ENCODE assay signal across 10 cellular contexts in genomic region chr2:156466739-156467405, GRCh38. TPM values are rescaled to one million over a fixed set of nuclear protein-coding genes. Genes with fewer than 3 reads are reported as not detected.
DNase-seq lines count a peak whose midpoint lies in the region; ATAC-seq, FAIRE-seq and TF ChIP-seq lines count a peak whose summit lies in the region.
"Had no signal": no experiment of that assay in that cellular context is flagged by ENCODE, and none has a peak within 500 bp of the region (broad histone marks: within the 10 kb centered on the region; RNA-seq: fewer than 3 reads in every experiment).

No MANE protein-coding gene starts in this region.

- no peak overlapping the region for H4K5ac ChIP-seq in H9 (ENCODE audit: insufficient read length, low read depth, low read length)

- H3K4me1 Mint-ChIP-seq in H9, result peaks cover 21 to 24% of the 10 kb centered on the region in 2 experiments

- no peaks in the 10 kb centered on the region for H3K9me3 Mint-ChIP-seq in H9
- H3K9me3 Mint-ChIP-seq: naive B cell had no signal

- H3K9me3 ChIP-seq in H9 (ENCODE audit: control insufficient read depth, low read depth, low read length) (no peaks in the 10 kb centered on the region), left ventricle myocardium inferior (replicated peaks) (no peaks in the 10 kb centered on the region), sigmoid colon (no peaks in the 10 kb centered on the region)

- no peak overlapping the region for H2BK15ac ChIP-seq in H9 (ENCODE audit: low read depth, low read length)

- H3K18ac ChIP-seq in H9 (ENCODE audit: insufficient read length, low read depth, low read length), result no peak overlapping the region

- H3K27me3 Mint-ChIP-seq in H9 (ENCODE audit: low read depth), result no peaks in the 10 kb centered on the region
- H3K27me3 Mint-ChIP-seq: naive B cell had no signal

- no peak for DNase-seq in H9
- DNase-seq in left ventricle myocardium inferior, result peak; percentile 37
- DNase-seq in sigmoid colon, result no peak
- DNase-seq in kidney glomerular epithelial cell (lab: John Stamatoyannopoulos, UW), result no peak
- no peak for DNase-seq in frontal cortex (ENCODE audit: low spot score in 2 of 2)
- no peak for DNase-seq in NAMALWA (ENCODE audit: low spot score)
- DNase-seq: activated CD8-positive, alpha-beta memory T cell treated with anti-CD3 and anti-CD28 coated beads, Interleukin-2, amount 50 U/mL, for 4 hours; naive B cell had no signal

- H2AFZ ChIP-seq in H9 (ENCODE audit: low read length), result no peak overlapping the region

- H3K4me3 ChIP-seq in left ventricle myocardium inferior, result peak overlapping the region; percentile 20
- peak overlapping the region in 1 of 4 donors; percentile 2 for H3K4me3 ChIP-seq in sigmoid colon

- H3K9ac ChIP-seq in H9 (ENCODE audit: extremely low read depth, insufficient read length, low read length), result no peak overlapping the region

- no peak overlapping the region for H3K23ac ChIP-seq in H9 (ENCODE audit: insufficient read length, low read depth, low read length)

- TF ChIP-seq POLR2A in sigmoid colon (IDR thresholded peaks at IDR 0.05), result no peak

- peaks cover 5% of the 10 kb centered on the region; the same call in 1 of the 2 replicates for H3K4me1 ChIP-seq in H9 (ENCODE audit: insufficient read depth, low read length)
- peaks cover 55% of the 10 kb centered on the region for H3K4me1 ChIP-seq in left ventricle myocardium inferior
- peaks cover 0 to 36% (median 29%) of the 10 kb centered on the region in 4 donors for H3K4me1 ChIP-seq in sigmoid colon

- WGBS in H9 (ENCODE audit: extremely low coverage, insufficient read length, low lambda C conversion rate), result no CpG with 5 or more reads among the region's 3 CpGs
- WGBS in sigmoid colon, 2 donors, result 6 to 46% methylated on average over 3 of the region's 3 CpGs

- intact Hi-C loops in left ventricle myocardium inferior (cut with micrococcal nuclease), result no loop called here
- intact Hi-C loops in sigmoid colon (cut with DNase I), result no loop called here

- H4K91ac ChIP-seq in H9 (ENCODE audit: insufficient read length, low read depth, low read length), result no peak overlapping the region

- no peak overlapping the region for H4K8ac ChIP-seq in H9 (replicated peaks; ENCODE audit: insufficient read length, low read depth, low read length)

- H3K23me2 ChIP-seq in H9 (ENCODE audit: insufficient read length, low read depth, low read length, poor library complexity, severe bottlenecking), result no peaks in the 10 kb centered on the region

- no peaks in the 10 kb centered on the region for H3K79me1 ChIP-seq in H9 (ENCODE audit: insufficient read depth, low read depth, low read length, poor library complexity, severe bottlenecking)

- no peak overlapping the region for H3K4me2 ChIP-seq in H9 (ENCODE audit: insufficient read depth, insufficient read length, low read length)

- H3T11ph ChIP-seq in H9 (ENCODE audit: low read length), result no peak overlapping the region

- TF ChIP-seq CTCF in H9 (conservative IDR thresholded peaks at IDR 0.05) (no peak), left ventricle myocardium inferior (IDR thresholded peaks at IDR 0.05; ENCODE audit: borderline replicate concordance) (no peak), sigmoid colon (IDR thresholded peaks at IDR 0.05) (no peak)

- no peak for TF ChIP-seq EP300 in sigmoid colon (IDR thresholded peaks at IDR 0.05)

- no peak overlapping the region for H3K27ac ChIP-seq in H9 (ENCODE audit: insufficient read length, low read depth, low read length)
- peak overlapping the region; percentile 2 for H3K27ac ChIP-seq in angular gyrus (ENCODE audit: low read depth, low read length)
- H3K27ac ChIP-seq in left ventricle myocardium inferior (replicated peaks), result peak overlapping the region; percentile 64
- H3K27ac ChIP-seq in sigmoid colon, result peak overlapping the region; percentile 6 to 55 (median 42)

- no peaks in the 10 kb centered on the region for H4K20me1 ChIP-seq in H9 (ENCODE audit: control insufficient read depth, insufficient read depth, insufficient read length)

- H2BK120ac ChIP-seq in H9 (ENCODE audit: low read depth, low read length, poor library complexity, severe bottlenecking), result no peak overlapping the region

- ATAC-seq in GM21390 (IDR thresholded peaks at IDR 0.05; ENCODE audit: unreplicated experiment), result no peak

- H3K4ac ChIP-seq in H9 (ENCODE audit: low read depth, low read length), result no peak overlapping the region

- H3K4me3 Mint-ChIP-seq in H9, result no peak overlapping the region
- H3K4me3 Mint-ChIP-seq: naive B cell had no signal

- H2AK5ac ChIP-seq in H9 (ENCODE audit: insufficient read length, low read length), result no peak overlapping the region

- no peak overlapping the region for H2BK12ac ChIP-seq in H9 (ENCODE audit: insufficient read length, low read depth, low read length)

- H3K27ac Mint-ChIP-seq in H9, result peak overlapping the region; percentile 32 to 96 (median 68); a peak in 5 of 7 replicates

- no peak for FAIRE-seq in frontal cortex (lab: Jason Lieb, UNC)

- H3K36me3 Mint-ChIP-seq in H9 (ENCODE audit: insufficient read depth in 1 of 3, low read depth in 3 of 3), result peaks cover 0 to 5% (median 0%) of the 10 kb centered on the region in 3 experiments; a peak in 4 of 7 replicates
- H3K36me3 Mint-ChIP-seq: naive B cell had no signal

- H2BK5ac ChIP-seq in H9 (ENCODE audit: insufficient read length, low read length), result no peak overlapping the region

- no peaks in the 10 kb centered on the region for H3K27me3 ChIP-seq in H9 (ENCODE audit: insufficient read depth, low read length)
- H3K27me3 ChIP-seq in left ventricle myocardium inferior (ENCODE audit: low read depth), result no peaks in the 10 kb centered on the region
- H3K27me3 ChIP-seq in sigmoid colon, result no peaks in the 10 kb centered on the region

- H3K14ac ChIP-seq in H9 (ENCODE audit: insufficient read depth, low read length), result no peak overlapping the region

- H3K36me3 ChIP-seq in left ventricle myocardium inferior, result no peaks in the 10 kb centered on the region
- no peaks in the 10 kb centered on the region for H3K36me3 ChIP-seq in sigmoid colon

- H2BK20ac ChIP-seq in H9 (ENCODE audit: low read depth, low read length, poor library complexity, severe bottlenecking), result no peak overlapping the region

- H3K56ac ChIP-seq in H9 (ENCODE audit: insufficient read length, low read depth, low read length), result no peak overlapping the region

- H3K79me2 ChIP-seq in H9 (ENCODE audit: insufficient read depth, low read length), result no peaks in the 10 kb centered on the region

RNA-seq across cellular contexts. Expression of gene GPD2, which starts 30.7 kb away (rescaled TPM):
- total RNA-seq in H9 (2021) (46.0 and 46.3 TPM in 2 replicates), left ventricle myocardium inferior (14.4 TPM), sigmoid colon (10 to 100 TPM; 15.0 to 44.6 (median 17.9) TPM), frontal cortex (163 TPM)
- polyA plus RNA-seq in sigmoid colon, result 10 to 100 TPM; 13.2 to 16.4 (median 15.4) TPM
